ENCODE assay signal across 1 cellular context in the genomic region with DNA sequence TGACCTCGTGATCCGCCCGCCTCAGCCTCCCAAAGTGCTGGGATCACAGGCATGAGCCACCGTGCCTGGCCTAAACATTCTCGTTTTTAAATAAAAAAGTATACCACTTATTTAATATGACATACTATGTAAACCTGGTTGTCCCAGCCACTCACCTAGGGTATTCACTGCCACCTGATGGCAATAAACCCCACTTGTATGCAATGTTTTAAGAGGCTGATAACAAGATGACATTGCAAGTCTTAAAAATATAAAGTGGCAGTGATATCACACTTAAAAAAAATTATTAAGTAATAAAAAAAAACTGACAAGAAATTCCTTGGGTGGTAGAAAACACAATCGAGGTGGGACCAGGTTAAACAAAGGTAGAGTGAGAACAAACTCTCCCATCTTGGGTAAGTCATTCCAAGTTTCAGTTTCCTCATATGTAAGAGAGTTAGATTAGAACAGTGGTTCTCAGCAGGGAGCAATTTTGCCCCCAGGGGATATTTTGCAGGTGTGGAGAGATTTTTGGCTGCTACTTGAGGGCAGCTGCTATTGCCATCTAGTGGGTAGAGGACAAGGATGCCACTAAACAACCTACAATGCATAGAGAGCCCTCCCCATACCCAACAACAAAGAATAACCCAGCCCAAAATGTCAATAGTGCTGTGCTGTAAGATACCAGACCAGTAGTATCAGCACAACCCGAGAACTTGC.
TF ChIP-seq lines count a peak whose summit lies in the region.

No MANE protein-coding gene starts in this region.

TF ChIP-seq in HEK293, 187 proteins besides CTCF, POLR2A, EP300 and RAD21 (continued from another document):
- TF ChIP-seq ZFHX2 (tag by site-specific recombination; conservative IDR thresholded peaks at IDR 0.05): no peak
- no peak for TF ChIP-seq YY1 (tag by site-specific recombination; IDR thresholded peaks at IDR 0.05)
- peak; percentile 43 for TF ChIP-seq ZNF654 (tag by site-specific recombination; IDR thresholded peaks at IDR 0.05; ENCODE audit: low read depth)
- no peak for TF ChIP-seq GFI1B (tag by site-specific recombination; IDR thresholded peaks at IDR 0.05)
- TF ChIP-seq ZNF510 (tag by site-specific recombination; IDR thresholded peaks at IDR 0.05; ENCODE audit: insufficient replicate concordance): no peak
TF ChIP-seq in HEK293: peak in this region for 4.
